ENCODE assay signal across 9 cellular contexts in the genomic region with DNA sequence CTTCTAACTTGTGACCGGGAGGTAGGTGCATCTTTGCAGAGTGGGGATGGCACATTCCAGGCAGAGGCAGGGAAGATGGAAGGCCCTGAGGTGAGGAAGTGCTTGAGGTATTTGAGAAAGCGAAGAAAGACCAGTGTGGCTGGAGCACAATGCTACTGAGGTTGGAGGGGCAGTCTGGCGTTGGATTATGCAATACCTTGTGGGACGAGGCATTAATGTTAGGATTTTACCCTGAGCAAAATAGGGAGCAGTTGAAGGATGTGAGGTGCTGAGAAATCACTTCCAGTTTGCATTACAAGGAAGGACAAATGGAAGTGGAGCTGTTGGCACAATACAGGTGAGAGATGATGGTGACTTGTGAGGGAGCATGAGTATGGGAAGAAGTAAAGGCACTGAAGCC.
"Had no signal": no experiment of that assay in that cellular context is flagged by ENCODE, and none has a peak within 500 bp of the region (broad histone marks: within the 10 kb centered on the region; RNA-seq: fewer than 3 reads in every experiment).

No MANE protein-coding gene starts in this region.

- H3K4me3 Mint-ChIP-seq: HFFc6 had no signal

- H3K4me1 ChIP-seq: HAP-1 had no signal

- FAIRE-seq: K562 had no signal

- DNase-seq: GM23248, GOT3, H7, HFFc6, KG1 had no signal

- H3K9me3 ChIP-seq: HAP-1 had no signal

- H3K4me3 ChIP-seq: GM23248, HAP-1, K562 had no signal

- H3K36me3 ChIP-seq: HAP-1 had no signal

- H3K9me3 Mint-ChIP-seq: HFFc6 had no signal

- ATAC-seq: HCT116, K562 had no signal

- H3K27ac Mint-ChIP-seq: HFFc6 had no signal

- H3K9ac ChIP-seq: GM23248 had no signal

- H2AFZ ChIP-seq: GM23248 had no signal

- H3K27ac ChIP-seq: GM23248, HL-60 had no signal
